In genomic region chr2:177629357-177630000, GRCh38 we compare ENCODE assay signal across 1 cellular context.
TF ChIP-seq lines count a peak whose summit lies in the region.

No MANE protein-coding gene starts in this region.

TF ChIP-seq in HepG2, 621 proteins besides CTCF, POLR2A, EP300 and RAD21 (continued from another document):
- TF ChIP-seq CREB3 (CRISPR knock-in tag; IDR thresholded peaks at IDR 0.05) (no peak), ZNF768 (CRISPR knock-in tag; IDR thresholded peaks at IDR 0.05) (no peak), ZC3H4 (CRISPR knock-in tag; IDR thresholded peaks at IDR 0.05; ENCODE audit: borderline replicate concordance) (no peak), JUND (CRISPR knock-in tag; IDR thresholded peaks at IDR 0.05) (no peak), ZNF619 (CRISPR knock-in tag; IDR thresholded peaks at IDR 0.05) (no peak), ZNF512 (CRISPR knock-in tag; IDR thresholded peaks at IDR 0.05) (no peak)
